ENCODE assay signal across 9 cellular contexts in the genomic region with DNA sequence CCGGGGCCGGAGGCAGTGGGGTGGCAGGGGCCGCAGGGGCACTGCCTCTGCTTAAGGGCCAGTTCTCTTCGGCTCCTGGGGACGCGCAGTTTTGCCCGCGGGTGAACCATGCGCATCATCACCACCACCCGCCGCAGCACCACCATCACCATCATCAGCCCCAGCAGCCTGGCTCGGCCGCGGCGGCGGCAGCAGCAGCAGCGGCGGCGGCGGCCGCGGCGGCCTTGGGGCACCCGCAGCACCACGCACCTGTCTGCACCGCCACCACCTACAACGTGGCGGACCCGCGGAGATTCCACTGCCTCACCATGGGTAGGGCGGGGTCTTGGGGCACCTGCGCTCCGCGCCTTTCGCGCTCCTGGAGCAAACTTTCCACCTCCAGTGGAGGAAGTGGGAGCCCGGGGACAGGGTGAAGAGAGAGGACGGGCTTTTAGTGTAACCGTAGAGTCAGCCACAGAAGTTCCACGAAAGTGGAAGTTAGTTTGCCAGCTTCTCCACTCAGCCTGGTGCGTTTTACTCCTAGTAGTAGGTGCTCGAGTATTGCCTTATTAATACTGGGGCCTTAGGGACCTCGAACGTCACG. TPM values are rescaled to one million over a fixed set of nuclear protein-coding genes. Genes with fewer than 3 reads are reported as not detected.
A peak's percentile ranks its signal among the peaks of the same experiment; 100 is the strongest.
DNase-seq lines count a peak whose midpoint lies in the region; ATAC-seq, FAIRE-seq and TF ChIP-seq lines count a peak whose summit lies in the region.
"Had no signal": no experiment of that assay in that cellular context is flagged by ENCODE, and none has a peak within 500 bp of the region (broad histone marks: within the 10 kb centered on the region; RNA-seq: fewer than 3 reads in every experiment).

No MANE protein-coding gene starts in this region.

- peaks cover 78% of the 10 kb centered on the region for H3K27me3 Mint-ChIP-seq in activated naive CD4-positive, alpha-beta T cell treated with anti-CD3 and anti-CD28 coated beads, Interleukin-2, amount 50 U/mL, for 24 hours

- H3K9ac ChIP-seq in keratinocyte (ENCODE audit: control insufficient read depth, extremely low read depth, insufficient read depth, low read length), result no peak overlapping the region

- DNase-seq in activated T-cell treated with anti-CD3 and anti-CD28 coated beads, Interleukin-2, amount 50 U/mL, for 1 hour, result peak; percentile 42
- DNase-seq in activated T-cell treated with anti-CD3 and anti-CD28 coated beads for 4 hours (no peak), keratinocyte (ENCODE audit: low read depth, low spot score) (no peak), tibial nerve (ENCODE audit: low spot score in 2 of 2) (no peak), DMS114 treated with DMSO at 0.1 percent for 48 hours (lab: John Stamatoyannopoulos, UW; ENCODE audit: unreplicated experiment) (no peak)

- H3K36me3 ChIP-seq in keratinocyte (ENCODE audit: control insufficient read depth in 2 of 2, extremely low read depth in 1 of 2, insufficient read depth in 2 of 2, low read length in 2 of 2), result no peaks in the 10 kb centered on the region
- H3K36me3 ChIP-seq in tibial nerve, result no peaks in the 10 kb centered on the region

- TF ChIP-seq CTCF in keratinocyte (optimal IDR thresholded peaks at IDR 0.05 in 1 of 3, IDR thresholded peaks at IDR 0.05 in 1 of 3, conservative IDR thresholded peaks at IDR 0.05 in 1 of 3; ENCODE audit: extremely low read depth in 1 of 3, insufficient read depth in 2 of 3, low read length in 3 of 3), result no peak
- no peak for TF ChIP-seq CTCF in tibial nerve (IDR thresholded peaks at IDR 0.05)

- no peaks in the 10 kb centered on the region for H3K36me3 Mint-ChIP-seq in activated naive CD4-positive, alpha-beta T cell treated with anti-CD3 and anti-CD28 coated beads, Interleukin-2, amount 50 U/mL, for 24 hours

- H3K9me3 Mint-ChIP-seq in activated naive CD4-positive, alpha-beta T cell treated with anti-CD3 and anti-CD28 coated beads, Interleukin-2, amount 50 U/mL, for 24 hours, result no peaks in the 10 kb centered on the region

- H3K4me2 ChIP-seq in keratinocyte (ENCODE audit: control insufficient read depth, extremely low read depth, insufficient read depth, low read depth, low read length), result peak overlapping the region; percentile 82

- no peak for TF ChIP-seq EP300 in tibial nerve (IDR thresholded peaks at IDR 0.05)

- dilution Hi-C loops in keratinocyte (cut with MboI; ENCODE audit: extremely low pct_ligation_motif_present, low sequenced_read_pairs), result no loop called here

- H3K4me3 Mint-ChIP-seq in activated naive CD4-positive, alpha-beta T cell treated with anti-CD3 and anti-CD28 coated beads, Interleukin-2, amount 50 U/mL, for 24 hours, result peak overlapping the region; percentile 56

- FAIRE-seq in keratinocyte (lab: Jason Lieb, UNC), result no peak
- FAIRE-seq: bronchial epithelial cell had no signal

- H2AFZ ChIP-seq in keratinocyte (ENCODE audit: control insufficient read depth, low read length), result no peak overlapping the region

- H3K4me1 ChIP-seq in keratinocyte (ENCODE audit: control insufficient read depth, extremely low read depth, insufficient read depth, low read length), result peaks cover 30% of the 10 kb centered on the region
- H3K4me1 ChIP-seq in tibial nerve, result peaks cover 0 to 62% (median 33%) of the 10 kb centered on the region in 4 donors

- 0 to 1% methylated on average over 37 to 40 of the region's 45 CpGs for WGBS in tibial nerve, 2 donors

- no peak overlapping the region for H3K27ac Mint-ChIP-seq in activated naive CD4-positive, alpha-beta T cell treated with anti-CD3 and anti-CD28 coated beads, Interleukin-2, amount 50 U/mL, for 24 hours

- peaks cover 49% of the 10 kb centered on the region for H3K4me1 Mint-ChIP-seq in activated naive CD4-positive, alpha-beta T cell treated with anti-CD3 and anti-CD28 coated beads, Interleukin-2, amount 50 U/mL, for 24 hours

- H3K9me3 ChIP-seq in keratinocyte (ENCODE audit: control insufficient read depth, low read depth, low read length) (no peaks in the 10 kb centered on the region), tibial nerve (no peaks in the 10 kb centered on the region)

- H4K20me1 ChIP-seq in keratinocyte (ENCODE audit: control insufficient read depth, extremely low read depth, insufficient read depth, low read length), result no peaks in the 10 kb centered on the region

- H3K27ac ChIP-seq in keratinocyte (ENCODE audit: control insufficient read depth, insufficient read depth, low read length) (no peak overlapping the region), tibial nerve (peak overlapping the region in 1 of 4 donors; percentile 40)

- peak overlapping the region in 2 of 3 experiments; percentile 51 for H3K4me3 ChIP-seq in keratinocyte (ENCODE audit: control insufficient read depth in 2 of 3, extremely low read depth in 1 of 3, insufficient read depth in 2 of 3, low read depth in 1 of 3, low read length in 3 of 3)
- H3K4me3 ChIP-seq in tibial nerve, result peak overlapping the region; percentile 12 to 45 (median 28)

- H3K9me1 ChIP-seq in keratinocyte (ENCODE audit: control insufficient read depth, extremely low read depth, insufficient read depth, low read length), result no peaks in the 10 kb centered on the region

- TF ChIP-seq POLR2A in tibial nerve (IDR thresholded peaks at IDR 0.05) (no peak), GM18505 (IDR thresholded peaks at IDR 0.05; ENCODE audit: borderline replicate concordance, extremely low read depth, insufficient read depth, insufficient read length) (no peak)

- H3K27me3 ChIP-seq in keratinocyte (ENCODE audit: control insufficient read depth, extremely low read depth, insufficient read depth, low read length), result peaks cover 96% of the 10 kb centered on the region
- peaks cover 0 to 100% of the 10 kb centered on the region in 2 donors for H3K27me3 ChIP-seq in tibial nerve

- no peak for ATAC-seq in GM18505 (IDR thresholded peaks at IDR 0.05; ENCODE audit: unreplicated experiment)
- ATAC-seq in HG03521 (IDR thresholded peaks at IDR 0.05; ENCODE audit: unreplicated experiment), result no peak

- no peaks in the 10 kb centered on the region for H3K79me2 ChIP-seq in keratinocyte (ENCODE audit: control insufficient read depth, insufficient read depth, low read length)

RNA-seq across cellular contexts. Expression of a gene that starts 0.7 kb away (rescaled TPM):
- polyA plus RNA-seq in keratinocyte, result not detected in 3 replicates
- polyA plus RNA-seq in keratinocyte (2011; ENCODE audit: low read depth), result 1.3 TPM
- polyA plus RNA-seq in keratinocyte (2011; cell fraction: cytosol; rRNA removed), result not detected in 2 replicates
- not detected in 2 replicates for polyA plus RNA-seq in keratinocyte (2011; cell fraction: nucleus; rRNA removed)
- polyA plus RNA-seq in keratinocyte (2012; ENCODE audit: low replicate concordance), result 0.58 TPM in 1 of 2 replicates, not detected in the other
- polyA minus RNA-seq in keratinocyte, result not detected in 3 replicates
- polyA minus RNA-seq in keratinocyte (2011; cell fraction: cytosol; rRNA and poly(A)+ RNA removed), result not detected
- not detected in 2 replicates for polyA minus RNA-seq in keratinocyte (2011; cell fraction: nucleus; rRNA and poly(A)+ RNA removed)
- 1 to 10 TPM in 2 of 4 donors, not detected in 2; 3.3 to 4.4 TPM for total RNA-seq in tibial nerve
- total RNA-seq: bronchial epithelial cell had no signal

RNA-seq across cellular contexts. Expression of a gene that starts 36.3 kb away (rescaled TPM):
- polyA plus RNA-seq in keratinocyte, result 14.8 to 21.9 TPM (median 16.9 TPM) in 3 replicates
- 44.5 TPM for polyA plus RNA-seq in keratinocyte (2011; ENCODE audit: low read depth)
- polyA plus RNA-seq in keratinocyte (2011; cell fraction: cytosol; rRNA removed), result 14.3 and 20.4 TPM in 2 replicates
- 10.4 and 15.2 TPM in 2 replicates for polyA plus RNA-seq in keratinocyte (2011; cell fraction: nucleus; rRNA removed)
- polyA plus RNA-seq in keratinocyte (2012; ENCODE audit: low replicate concordance), result 14.9 and 45.3 TPM in 2 replicates
- polyA minus RNA-seq in keratinocyte, result 3.3 to 10.7 TPM (median 8.0 TPM) in 3 replicates
- 32.6 TPM for polyA minus RNA-seq in keratinocyte (2011; cell fraction: cytosol; rRNA and poly(A)+ RNA removed)
- 24.2 and 24.7 TPM in 2 replicates for polyA minus RNA-seq in keratinocyte (2011; cell fraction: nucleus; rRNA and poly(A)+ RNA removed)
- total RNA-seq in tibial nerve, result 10 to 100 TPM; 51.1 to 84.6 (median 60.6) TPM
